ENCODE assay signal across 15 cellular contexts in genomic region chr20:10761786-10762185, GRCh38.
A peak's percentile ranks its signal among the peaks of the same experiment; 100 is the strongest.
DNase-seq lines count a peak whose midpoint lies in the region; ATAC-seq and TF ChIP-seq lines count a peak whose summit lies in the region.
"Had no signal": no experiment of that assay in that cellular context is flagged by ENCODE, and none has a peak within 500 bp of the region (broad histone marks: within the 10 kb centered on the region; RNA-seq: fewer than 3 reads in every experiment).

No MANE protein-coding gene starts in this region.

- H3K27ac Mint-ChIP-seq in MCF 10A (ENCODE audit: low read depth, unreplicated experiment): no peak overlapping the region
- H3K27ac Mint-ChIP-seq: activated naive CD8-positive, alpha-beta T cell; CD8-positive, alpha-beta T cell had no signal

- TF ChIP-seq CTCF in MCF 10A (IDR thresholded peaks at IDR 0.05; ENCODE audit: unreplicated experiment) (no peak), breast epithelium (IDR thresholded peaks at IDR 0.05) (no peak)

- intact Hi-C loops in MCF 10A (cut with micrococcal nuclease): loop anchor here (5.0 to 10.0 kb wide), 2 partner anchors 87 to 101 kb away; partner anchors contain the start of gene JAG1
- intact Hi-C loops in breast epithelium (cut with DNase I; ENCODE audit: low total_unique reads): no loop called here

- H3K27me3 Mint-ChIP-seq in MCF 10A (ENCODE audit: insufficient read depth, unreplicated experiment): no peaks in the 10 kb centered on the region

- CTCF ChIA-PET in MCF 10A (lab: Yijun Ruan, JAX): interaction anchor here (0.5 to 1.2 kb wide), 4 partner anchors 22 to 1417 kb away, joined by 3 to 4 read pairs (median 4); no protein-coding TSS in a partner anchor

- no peak overlapping the region for H3K27ac ChIP-seq in breast epithelium
- peak overlapping the region; percentile 25 for H3K27ac ChIP-seq in thymus (ENCODE audit: low read depth)

- peaks cover 10% of the 10 kb centered on the region for H3K9me3 Mint-ChIP-seq in MCF 10A (ENCODE audit: unreplicated experiment)
- H3K9me3 Mint-ChIP-seq: CD8-positive, alpha-beta T cell had no signal

- peak overlapping the region; percentile 37 for H3K4me3 Mint-ChIP-seq in MCF 10A (ENCODE audit: unreplicated experiment)
- H3K4me3 Mint-ChIP-seq: activated naive CD8-positive, alpha-beta T cell; CD8-positive, alpha-beta T cell had no signal

- H3K9me3 ChIP-seq in breast epithelium (no peaks in the 10 kb centered on the region), thymus (ENCODE audit: control insufficient read depth) (no peaks in the 10 kb centered on the region)

- H3K4me1 ChIP-seq in breast epithelium: no peaks in the 10 kb centered on the region
- H3K4me1 ChIP-seq in thymus (ENCODE audit: control insufficient read depth, insufficient read depth, low read length): no peaks in the 10 kb centered on the region

- peaks cover 18% of the 10 kb centered on the region for H3K4me1 Mint-ChIP-seq in MCF 10A (ENCODE audit: insufficient read depth, unreplicated experiment)

- H3K36me3 Mint-ChIP-seq in MCF 10A (ENCODE audit: insufficient read depth, unreplicated experiment): no peaks in the 10 kb centered on the region
- H3K36me3 Mint-ChIP-seq: activated naive CD8-positive, alpha-beta T cell; CD8-positive, alpha-beta T cell had no signal

- POLR2A ChIA-PET in MCF 10A (lab: Yijun Ruan, JAX): interaction anchor here (0.8 to 2.0 kb wide), 11 partner anchors 10 to 192 kb away, joined by 3 to 15 read pairs (median 6); partner anchors contain the start of gene JAG1

- H3K36me3 ChIP-seq in breast epithelium (no peaks in the 10 kb centered on the region), thymus (ENCODE audit: control insufficient read depth, insufficient read depth) (no peaks in the 10 kb centered on the region)

- H3K27me3 ChIP-seq in breast epithelium (no peaks in the 10 kb centered on the region), thymus (ENCODE audit: control insufficient read depth, insufficient read depth) (no peaks in the 10 kb centered on the region)

- no peak for TF ChIP-seq POLR2A in breast epithelium (IDR thresholded peaks at IDR 0.05)

- no TSS peak for BruUV-seq in MCF 10A (replicated peaks; lab: Mats Ljungman, UMichigan)

- H3K4me3 ChIP-seq in breast epithelium (no peak overlapping the region), thymus (ENCODE audit: low read length) (no peak overlapping the region)

- WGBS in thymus: 90% methylated on average over 8 of the region's 8 CpGs

- ATAC-seq in HG02571 (IDR thresholded peaks at IDR 0.05; ENCODE audit: unreplicated experiment): no peak
- ATAC-seq in GM19463 (IDR thresholded peaks at IDR 0.05; ENCODE audit: unreplicated experiment): no peak
- ATAC-seq: CD8-positive, alpha-beta T cell had no signal

- DNase-seq in MCF 10A (ENCODE audit: unreplicated experiment): peak; percentile 73
- no peak for DNase-seq in breast epithelium (ENCODE audit: low spot score in 2 of 2)
- peak; percentile 47 for DNase-seq in brain pericyte (ENCODE audit: low read depth, low spot score)
- DNase-seq in iris pigment epithelial cell (ENCODE audit: low read depth): peak; percentile 90
- DNase-seq in NCI-H510A treated with DMSO at 0.1 percent for 48 hours (lab: John Stamatoyannopoulos, UW): no peak
- DNase-seq: 8988T; activated CD4-positive, alpha-beta T cell treated with anti-CD3 and anti-CD28 coated beads for 1 hour; CD8-positive, alpha-beta T cell; effector CD8-positive, alpha-beta T cell; GOT3; T-helper 1 cell had no signal

Comparison
In these comparisons a context has a peak if more than half of its experiments do, and no peak if none do; other contexts are left out.
1. DNase-seq: peak in MCF 10A (single experiment), brain pericyte (single experiment) and iris pigment epithelial cell (single experiment); none in breast epithelium (0 of 2) and NCI-H510A treated with DMSO at 0.1 percent for 48 hours (single experiment).